In the genomic region with DNA sequence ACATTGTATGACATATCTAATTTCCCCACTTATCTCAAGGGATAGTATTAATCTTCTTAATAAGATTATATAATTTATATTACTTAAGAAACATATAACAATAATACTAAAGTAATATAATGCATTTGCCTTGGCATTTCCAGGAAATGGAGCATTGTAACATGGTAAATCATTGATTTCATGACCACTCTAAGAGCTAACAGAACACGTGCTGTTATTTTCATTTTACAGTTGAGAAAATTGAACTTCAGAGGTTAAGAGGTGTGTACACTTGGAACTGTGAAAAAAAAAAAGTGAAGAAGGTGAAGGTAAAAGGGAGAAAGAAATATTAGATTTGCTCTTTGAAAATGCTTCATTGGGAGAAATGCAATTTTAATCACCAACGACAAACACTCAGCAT, we compare ENCODE assay signal across 31 cellular contexts.
"Had no signal": no experiment of that assay in that cellular context is flagged by ENCODE, and none has a peak within 500 bp of the region (broad histone marks: within the 10 kb centered on the region; RNA-seq: fewer than 3 reads in every experiment).

No MANE protein-coding gene starts in this region.

- H3K4me3 Mint-ChIP-seq: naive B cell; natural killer cell; nephron progenitor cell; neural progenitor cell; stimulated activated naive B cell treated with anti-CD40 and anti-IgM and Interleukin-4, amounts not matched to agents 10 μg/mL and 1 μg/mL and 100 μg/mL, for 72 hours had no signal

- H3K27me3 Mint-ChIP-seq: naive B cell; progenitor cell of endocrine pancreas; stimulated activated naive B cell treated with anti-CD40 and anti-IgM and Interleukin-4, amounts not matched to agents 10 μg/mL and 1 μg/mL and 100 μg/mL, for 72 hours had no signal

- H3K36me3 Mint-ChIP-seq: naive B cell; natural killer cell; neural progenitor cell; stimulated activated naive B cell treated with anti-CD40 and anti-IgM and Interleukin-4, amounts not matched to agents 10 μg/mL and 1 μg/mL and 100 μg/mL, for 72 hours had no signal

- H3K27me3 ChIP-seq: heart right ventricle, hepatocyte, left lung, neural progenitor cell, neutrophil, stomach, testis, thyroid gland, transverse colon, upper lobe of left lung, vagina had no signal

- H3K9me3 ChIP-seq: heart right ventricle, left lung, lower lobe of right lung, neutrophil, stomach, testis, thyroid gland, transverse colon, upper lobe of left lung, vagina had no signal

- H3K27ac ChIP-seq: heart right ventricle, hepatocyte, left lung, lower lobe of right lung, neural progenitor cell, neutrophil, skin epidermis, stomach, testis, thyroid gland, transverse colon, upper lobe of left lung, vagina had no signal

- ATAC-seq: heart right ventricle; left lung; lower lobe of right lung; natural killer cell; right cardiac atrium; sciatic nerve; stimulated activated naive B cell treated with anti-CD40 and anti-IgM and Interleukin-4, amounts not matched to agents 10 μg/mL and 1 μg/mL and 100 μg/mL, for 72 hours; stimulated activated naive CD8-positive, alpha-beta T cell treated with anti-CD3 and anti-CD28 coated beads, Interleukin-15, Interleukin-2, amounts not matched to agents 100 U/mL and 50 U/mL, for 24 hours had no signal

- H3K4me1 ChIP-seq: left lung, lower lobe of right lung, neural progenitor cell, stomach, thyroid gland, upper lobe of left lung, vagina had no signal

- DNase-seq: heart right ventricle; islet precursor cell; kidney glomerular epithelial cell; left lung; lower lobe of right lung; mammary epithelial cell; mesenchymal stem cell; naive B cell; natural killer cell; nephron progenitor cell; occipital lobe; retina; right cardiac atrium; stimulated activated CD4-positive, alpha-beta T cell treated with anti-CD3 and anti-CD28 coated beads, Interleukin-12 subunit alpha, Interleukin-12 subunit beta, amount 100 ng/mL, for 4 hours; stimulated activated CD4-positive, alpha-beta T cell treated with anti-CD3 and anti-CD28 coated beads, Interleukin-15, amount 100 ng/mL, for 24 hours; stimulated activated CD4-positive, alpha-beta T cell treated with anti-CD3 and anti-CD28 coated beads, Interleukin-2, amount 100 ng/mL, for 24 hours; stimulated activated CD4-positive, alpha-beta T cell treated with anti-CD3 and anti-CD28 coated beads, Interleukin-4, amount 100 ng/mL, for 1 hour; stimulated activated naive B cell treated with anti-CD40 and anti-IgM and Interleukin-4, amounts not matched to agents 10 μg/mL and 1 μg/mL and 100 μg/mL, for 72 hours; stimulated activated naive CD8-positive, alpha-beta T cell treated with anti-CD3 and anti-CD28 coated beads, Interleukin-15, Interleukin-2, amounts not matched to agents 100 U/mL and 50 U/mL, for 24 hours; stomach; testis; thyroid gland; transverse colon; upper lobe of left lung had no signal

- H3K4me1 Mint-ChIP-seq: naive B cell; natural killer cell; nephron progenitor cell; stimulated activated naive B cell treated with anti-CD40 and anti-IgM and Interleukin-4, amounts not matched to agents 10 μg/mL and 1 μg/mL and 100 μg/mL, for 72 hours had no signal

- H3K4me3 ChIP-seq: heart right ventricle, hepatocyte, left lung, lower lobe of right lung, neural progenitor cell, skin epidermis, stomach, testis, thyroid gland, transverse colon, upper lobe of left lung, vagina had no signal

- H3K36me3 ChIP-seq: left lung, lower lobe of right lung, neural progenitor cell, neutrophil, thyroid gland, transverse colon, upper lobe of left lung, vagina had no signal

- H3K27ac Mint-ChIP-seq: naive B cell; natural killer cell; nephron progenitor cell; neural progenitor cell; progenitor cell of endocrine pancreas; stimulated activated naive B cell treated with anti-CD40 and anti-IgM and Interleukin-4, amounts not matched to agents 10 μg/mL and 1 μg/mL and 100 μg/mL, for 72 hours had no signal
